Comparison of ENCODE assay signal across 27 cellular contexts in genomic region chr18:78240867-78241266, GRCh38.
"Had no signal": no experiment of that assay in that cellular context is flagged by ENCODE, and none has a peak within 500 bp of the region (broad histone marks: within the 10 kb centered on the region; RNA-seq: fewer than 3 reads in every experiment).

No MANE protein-coding gene starts in this region.

- H3K36me3 Mint-ChIP-seq: activated CD4-positive, alpha-beta memory T cell treated with anti-CD3 and anti-CD28 coated beads for 36 hours; stimulated activated memory B cell treated with anti-CD40 and anti-IgM and Interleukin-4, amounts not matched to agents 10 μg/mL and 1 μg/mL and 100 μg/mL, for 72 hours had no signal

- ATAC-seq: foreskin keratinocyte; stimulated activated memory B cell treated with anti-CD40 and anti-IgM and Interleukin-4, amounts not matched to agents 10 μg/mL and 1 μg/mL and 100 μg/mL, for 72 hours; stimulated activated naive CD8-positive, alpha-beta T cell treated with anti-CD3 and anti-CD28 coated beads, Interleukin-15, amount 100 ng/mL, for 72 hours; T-helper 17 cell had no signal

- H3K36me3 ChIP-seq: esophagus muscularis mucosa, heart left ventricle, left ventricle myocardium inferior, uterus had no signal

- H3K4me3 ChIP-seq: esophagus muscularis mucosa, lung, skin epidermis, uterus had no signal

- H3K4me3 Mint-ChIP-seq: activated CD4-positive, alpha-beta memory T cell treated with anti-CD3 and anti-CD28 coated beads for 36 hours; activated naive CD4-positive, alpha-beta T cell treated with anti-CD3 and anti-CD28 coated beads, Interleukin-2, amount 10 ng/mL, durations not matched to agents 7 days and 5 days; activated naive CD8-positive, alpha-beta T cell treated with anti-CD3 and anti-CD28 coated beads, Interleukin-2, amount 10 ng/mL, durations not matched to agents 7 days and 5 days; activated T-helper 1 cell treated with anti-CD3 and anti-CD28 coated beads, Interleukin-12 subunit alpha, Interleukin-12 subunit beta, Interleukin-2, Interleukin-4 antibody, amounts not matched to agents 30 ng/mL and 10 ng/mL and 1 ng/mL, durations not matched to agents 14 hours and 24 hours and 36 hours; stimulated activated memory B cell treated with anti-CD40 and anti-IgM and Interleukin-4, amounts not matched to agents 10 μg/mL and 1 μg/mL and 100 μg/mL, for 72 hours; stimulated activated naive CD8-positive, alpha-beta T cell treated with anti-CD3 and anti-CD28 coated beads, Interleukin-15, amount 100 ng/mL, for 72 hours; T-helper 17 cell; type B pancreatic cell had no signal

- H3K27ac Mint-ChIP-seq: activated CD4-positive, alpha-beta memory T cell treated with anti-CD3 and anti-CD28 coated beads for 36 hours; activated naive CD4-positive, alpha-beta T cell treated with anti-CD3 and anti-CD28 coated beads, Interleukin-2, amount 10 ng/mL, durations not matched to agents 7 days and 5 days; activated naive CD8-positive, alpha-beta T cell treated with anti-CD3 and anti-CD28 coated beads, Interleukin-2, amount 10 ng/mL, durations not matched to agents 7 days and 5 days; activated T-helper 1 cell treated with anti-CD3 and anti-CD28 coated beads, Interleukin-12 subunit alpha, Interleukin-12 subunit beta, Interleukin-2, Interleukin-4 antibody, amounts not matched to agents 30 ng/mL and 10 ng/mL and 1 ng/mL, durations not matched to agents 14 hours and 24 hours and 36 hours; stimulated activated memory B cell treated with anti-CD40 and anti-IgM and Interleukin-4, amounts not matched to agents 10 μg/mL and 1 μg/mL and 100 μg/mL, for 72 hours; stimulated activated naive CD8-positive, alpha-beta T cell treated with anti-CD3 and anti-CD28 coated beads, Interleukin-15, amount 100 ng/mL, for 72 hours; T-helper 17 cell; type B pancreatic cell had no signal

- H3K4me1 Mint-ChIP-seq: activated naive CD4-positive, alpha-beta T cell treated with anti-CD3 and anti-CD28 coated beads, Interleukin-2, amount 10 ng/mL, durations not matched to agents 7 days and 5 days; stimulated activated memory B cell treated with anti-CD40 and anti-IgM and Interleukin-4, amounts not matched to agents 10 μg/mL and 1 μg/mL and 100 μg/mL, for 72 hours; stimulated activated naive CD8-positive, alpha-beta T cell treated with anti-CD3 and anti-CD28 coated beads, Interleukin-15, amount 100 ng/mL, for 72 hours; T-helper 17 cell had no signal

- H3K9me3 Mint-ChIP-seq: type B pancreatic cell had no signal

- H3K27me3 Mint-ChIP-seq: activated CD4-positive, alpha-beta memory T cell treated with anti-CD3 and anti-CD28 coated beads for 36 hours; activated naive CD4-positive, alpha-beta T cell treated with anti-CD3 and anti-CD28 coated beads, Interleukin-2, amount 10 ng/mL, durations not matched to agents 7 days and 5 days; stimulated activated memory B cell treated with anti-CD40 and anti-IgM and Interleukin-4, amounts not matched to agents 10 μg/mL and 1 μg/mL and 100 μg/mL, for 72 hours; T-helper 17 cell had no signal

- DNase-seq: activated CD4-positive, alpha-beta memory T cell treated with anti-CD3 and anti-CD28 coated beads for 36 hours; activated CD4-positive, alpha-beta T cell treated with anti-CD3 and anti-CD28 coated beads for 4 hours; activated CD8-positive, alpha-beta memory T cell treated with anti-CD3 and anti-CD28 coated beads, Interleukin-2, amount 50 U/mL, for 4 hours; activated gamma-delta T cell; activated naive CD4-positive, alpha-beta T cell treated with anti-CD3 and anti-CD28 coated beads, Interleukin-2, amount 10 ng/mL, durations not matched to agents 7 days and 5 days; activated naive CD8-positive, alpha-beta T cell treated with anti-CD3 and anti-CD28 coated beads, Interleukin-2, amount 10 ng/mL, durations not matched to agents 7 days and 5 days; activated T-cell treated with anti-CD3 and anti-CD28 coated beads, Interleukin-2, amount 50 U/mL, for 1 hour; amniotic stem cell; caudate nucleus; cortex of kidney; foreskin keratinocyte; heart left ventricle; hypothalamus; left ventricle myocardium inferior; stimulated activated CD4-positive, alpha-beta T cell treated with anti-CD3 and anti-CD28 coated beads, Interleukin-4, amount 100 ng/mL, for 4 hours; stimulated activated CD8-positive, alpha-beta memory T cell treated with anti-CD3 and anti-CD28 coated beads, Interleukin-4, amount 100 ng/mL, for 48 hours; stimulated activated naive CD8-positive, alpha-beta T cell treated with anti-CD3 and anti-CD28 coated beads, Interleukin-15, amount 100 ng/mL, for 72 hours; substantia nigra; T-helper 17 cell; T1000; uterus had no signal

- H3K27me3 ChIP-seq: foreskin keratinocyte, heart left ventricle, uterus had no signal

- H3K9me3 ChIP-seq: esophagus muscularis mucosa, heart left ventricle, left ventricle myocardium inferior, uterus had no signal

- H3K27ac ChIP-seq: foreskin keratinocyte, uterus had no signal

- H3K4me1 ChIP-seq: foreskin keratinocyte, left ventricle myocardium inferior had no signal
